In the genomic region with DNA sequence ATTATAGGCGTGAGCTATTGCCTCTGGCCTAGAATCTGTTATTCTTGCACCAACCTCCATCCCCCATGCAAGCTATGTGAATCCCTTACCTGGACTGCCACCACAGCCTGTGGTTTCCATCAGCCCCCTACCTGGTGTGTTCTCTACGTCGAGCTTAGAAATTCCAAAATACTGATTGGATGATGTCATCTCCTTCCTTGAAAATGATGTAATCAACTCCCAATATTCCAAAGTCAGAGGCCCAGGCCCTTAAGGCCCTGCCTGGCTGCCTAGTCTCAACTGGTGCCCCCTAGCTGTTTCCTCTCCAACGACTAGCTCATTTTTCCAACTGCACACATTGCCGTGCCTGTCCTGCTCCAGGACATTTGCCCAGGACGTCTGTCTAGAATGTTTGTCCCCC, we compare ENCODE assay signal across 26 cellular contexts. TPM values are rescaled to one million over a fixed set of nuclear protein-coding genes. Genes with fewer than 3 reads are reported as not detected.
DNase-seq lines count a peak whose midpoint lies in the region; ATAC-seq and TF ChIP-seq lines count a peak whose summit lies in the region.
"Had no signal": no experiment of that assay in that cellular context is flagged by ENCODE, and none has a peak within 500 bp of the region (broad histone marks: within the 10 kb centered on the region; RNA-seq: fewer than 3 reads in every experiment).

No MANE protein-coding gene starts in this region.

- H3K4me2 ChIP-seq in neural progenitor cell = no peak overlapping the region
- H3K4me2 ChIP-seq: hepatocyte had no signal

- no peaks in the 10 kb centered on the region for H3K79me2 ChIP-seq in neural progenitor cell (ENCODE audit: low read depth)
- H3K79me2 ChIP-seq: hepatocyte, parathyroid adenoma had no signal

- TF ChIP-seq CTCF in fibroblast of pulmonary artery (IDR thresholded peaks at IDR 0.05; ENCODE audit: low read length, missing control alignments) (no peak), neural progenitor cell (IDR thresholded peaks at IDR 0.05) (peak; percentile 11), A673 (conservative IDR thresholded peaks at IDR 0.05; ENCODE audit: low read depth, low read length) (no peak)

- no peaks in the 10 kb centered on the region for H4K20me1 ChIP-seq in neural progenitor cell (ENCODE audit: low read depth)

- CTCF ChIA-PET in A673 (lab: Charles Lee) = interaction anchor here (0.7 kb wide), 1 partner anchor 29 kb away, joined by 4 read pairs; no protein-coding TSS in a partner anchor

- ATAC-seq in HG03039 (IDR thresholded peaks at IDR 0.05; ENCODE audit: unreplicated experiment) = no peak
- ATAC-seq in HG02623 (IDR thresholded peaks at IDR 0.05; ENCODE audit: unreplicated experiment) = no peak
- ATAC-seq: activated CD8-positive, alpha-beta T cell treated with anti-CD3 and anti-CD28 coated beads, Interleukin-2, amount 10 ng/mL, durations not matched to agents 7 days and 5 days; activated naive CD8-positive, alpha-beta T cell treated with anti-CD3 and anti-CD28 coated beads, Interleukin-2, amount 50 U/mL, for 24 hours; activated T-cell treated with anti-CD3 and anti-CD28 coated beads, Interleukin-2, amount 50 U/mL, for 72 hours; GM12878; left lobe of liver; Right ventricle myocardium inferior had no signal

- H3K9me3 ChIP-seq in NT2/D1 (ENCODE audit: insufficient read depth, low read length) = no peaks in the 10 kb centered on the region
- no peaks in the 10 kb centered on the region for H3K9me3 ChIP-seq in neural progenitor cell (ENCODE audit: low read depth)
- H3K9me3 ChIP-seq in A673 (ENCODE audit: low read depth, low read length, poor library complexity, severe bottlenecking) = peaks cover 8% of the 10 kb centered on the region

- H3K9ac ChIP-seq in NT2/D1 (ENCODE audit: insufficient read length, low read depth) = no peak overlapping the region
- no peak overlapping the region for H3K9ac ChIP-seq in neural progenitor cell
- H3K9ac ChIP-seq: parathyroid adenoma had no signal

- peak; percentile 10 for DNase-seq in ELR (ENCODE audit: low read depth)
- peak; percentile 48 for DNase-seq in NT2/D1 (ENCODE audit: low read depth, low spot score)
- DNase-seq in fibroblast of pulmonary artery (ENCODE audit: low read depth) = peak; percentile 1
- peak; percentile 15 for DNase-seq in neural progenitor cell (ENCODE audit: low spot score)
- no peak for DNase-seq in NCI-H2171 treated with DMSO at 0.1 percent for 48 hours (lab: John Stamatoyannopoulos, UW)
- no peak for DNase-seq in A673 (ENCODE audit: low spot score)
- DNase-seq: activated CD8-positive, alpha-beta T cell treated with anti-CD3 and anti-CD28 coated beads, Interleukin-2, amount 10 ng/mL, durations not matched to agents 7 days and 5 days; activated naive CD8-positive, alpha-beta T cell treated with anti-CD3 and anti-CD28 coated beads, Interleukin-2, amount 50 U/mL, for 24 hours; activated T-cell treated with anti-CD3 and anti-CD28 coated beads, Interleukin-2, amount 50 U/mL, for 72 hours; AML-193; effector CD8-positive, alpha-beta T cell; GDM1; stimulated activated CD4-positive, alpha-beta T cell treated with anti-CD3 and anti-CD28 coated beads, Interleukin-4, amount 100 ng/mL, for 1 hour; substantia nigra; T-helper 1 cell had no signal

- no peak overlapping the region for H3K27ac Mint-ChIP-seq in neural progenitor cell
- H3K27ac Mint-ChIP-seq: activated CD8-positive, alpha-beta T cell treated with anti-CD3 and anti-CD28 coated beads, Interleukin-2, amount 10 ng/mL, durations not matched to agents 7 days and 5 days; activated naive CD8-positive, alpha-beta T cell treated with anti-CD3 and anti-CD28 coated beads, Interleukin-2, amount 50 U/mL, for 24 hours; activated T-cell treated with anti-CD3 and anti-CD28 coated beads, Interleukin-2, amount 50 U/mL, for 72 hours had no signal

- peaks cover 8% of the 10 kb centered on the region for H3K9me3 Mint-ChIP-seq in neural progenitor cell
- H3K9me3 Mint-ChIP-seq: activated naive CD8-positive, alpha-beta T cell treated with anti-CD3 and anti-CD28 coated beads, Interleukin-2, amount 50 U/mL, for 24 hours had no signal

- peaks cover 6% of the 10 kb centered on the region for H3K27me3 Mint-ChIP-seq in neural progenitor cell (ENCODE audit: insufficient read depth, low read depth)

- no peaks in the 10 kb centered on the region for H3F3A ChIP-seq in neural progenitor cell (ENCODE audit: low read depth)

- POLR2A ChIA-PET in A673 (lab: Charles Lee; ENCODE audit: low non-redundant PET) = no interaction called here

- H3K4me1 ChIP-seq in NT2/D1 (ENCODE audit: insufficient read depth, insufficient read length) = peaks cover 10% of the 10 kb centered on the region
- peaks cover 3% of the 10 kb centered on the region for H3K4me1 ChIP-seq in neural progenitor cell
- no peaks in the 10 kb centered on the region for H3K4me1 ChIP-seq in A673 (ENCODE audit: insufficient read depth, low read length, poor library complexity, severe bottlenecking)
- H3K4me1 ChIP-seq: parathyroid adenoma had no signal

- H3K4me3 Mint-ChIP-seq in neural progenitor cell = no peak overlapping the region
- H3K4me3 Mint-ChIP-seq: activated CD8-positive, alpha-beta T cell treated with anti-CD3 and anti-CD28 coated beads, Interleukin-2, amount 10 ng/mL, durations not matched to agents 7 days and 5 days; activated naive CD8-positive, alpha-beta T cell treated with anti-CD3 and anti-CD28 coated beads, Interleukin-2, amount 50 U/mL, for 24 hours; activated T-cell treated with anti-CD3 and anti-CD28 coated beads, Interleukin-2, amount 50 U/mL, for 72 hours had no signal

- H3K27me3 ChIP-seq in NT2/D1 (ENCODE audit: insufficient read depth, insufficient read length) (no peaks in the 10 kb centered on the region), neural progenitor cell (no peaks in the 10 kb centered on the region), A673 (replicated peaks; ENCODE audit: insufficient read depth, low read depth, low read length, poor library complexity) (peaks cover 61% of the 10 kb centered on the region)
- H3K27me3 ChIP-seq: hepatocyte had no signal

- H3K36me3 Mint-ChIP-seq in neural progenitor cell = peaks cover 2% of the 10 kb centered on the region

- no TSS peak for BruUV-seq in A673 (replicated peaks; lab: Mats Ljungman, UMichigan)

- H2AFZ ChIP-seq in neural progenitor cell (replicated peaks) = no peak overlapping the region
- H2AFZ ChIP-seq: hepatocyte, parathyroid adenoma had no signal

- H3K36me3 ChIP-seq in NT2/D1 (ENCODE audit: insufficient read depth, insufficient read length, low read length) (no peaks in the 10 kb centered on the region), neural progenitor cell (no peaks in the 10 kb centered on the region), A673 (ENCODE audit: insufficient read depth, low read length, poor library complexity, severe bottlenecking) (no peaks in the 10 kb centered on the region)

- H3K4me3 ChIP-seq in NT2/D1 (ENCODE audit: insufficient read length, low read depth) (no peak overlapping the region), fibroblast of pulmonary artery (replicated peaks; ENCODE audit: low read depth, low read length) (no peak overlapping the region), neural progenitor cell (no peak overlapping the region), A673 (ENCODE audit: low read depth, low read length, poor library complexity, severe bottlenecking) (no peak overlapping the region)
- H3K4me3 ChIP-seq: GM12878, hepatocyte had no signal

- intact Hi-C loops in A673 (cut with micrococcal nuclease; ENCODE audit: unreplicated experiment) = no loop called here

- no peak overlapping the region for H3K27ac ChIP-seq in neural progenitor cell
- H3K27ac ChIP-seq in A673 (ENCODE audit: low read depth, low read length, poor library complexity, severe bottlenecking) = no peak overlapping the region
- H3K27ac ChIP-seq: hepatocyte, parathyroid adenoma had no signal

- peaks cover 26% of the 10 kb centered on the region for H3K4me1 Mint-ChIP-seq in neural progenitor cell
- H3K4me1 Mint-ChIP-seq: activated naive CD8-positive, alpha-beta T cell treated with anti-CD3 and anti-CD28 coated beads, Interleukin-2, amount 50 U/mL, for 24 hours had no signal

RNA-seq across cellular contexts. Expression of a gene that starts 41.3 kb away (rescaled TPM):
- total RNA-seq in neural progenitor cell (ENCODE audit: low replicate concordance) (0.46 TPM in 1 of 2 replicates, not detected in the other), A673 (2021) (not detected in 2 replicates)
- total RNA-seq: activated CD8-positive, alpha-beta T cell treated with anti-CD3 and anti-CD28 coated beads, Interleukin-2, amount 10 ng/mL, durations not matched to agents 7 days and 5 days; activated T-cell treated with anti-CD3 and anti-CD28 coated beads, Interleukin-2, amount 50 U/mL, for 72 hours; cardiac septum; fibroblast of lung; GM12878; hepatocyte; left lobe of liver; Right ventricle myocardium inferior; skeletal muscle tissue had no signal

RNA-seq across cellular contexts. Expression of a gene that starts 54.7 kb away (rescaled TPM):
- total RNA-seq in neural progenitor cell (ENCODE audit: low replicate concordance) = not detected in 2 replicates
- not detected in 2 replicates for total RNA-seq in A673 (2021)
- total RNA-seq: activated CD8-positive, alpha-beta T cell treated with anti-CD3 and anti-CD28 coated beads, Interleukin-2, amount 10 ng/mL, durations not matched to agents 7 days and 5 days; activated T-cell treated with anti-CD3 and anti-CD28 coated beads, Interleukin-2, amount 50 U/mL, for 72 hours; fibroblast of lung; GM12878; hepatocyte; left lobe of liver; LHCN-M2 had no signal

Comparison
In these comparisons a context has a peak if more than half of its experiments do, and no peak if none do; other contexts are left out.
1. DNase-seq: peak in ELR (single experiment), NT2/D1 (single experiment), fibroblast of pulmonary artery (single experiment) and neural progenitor cell (single experiment); none in NCI-H2171 treated with DMSO at 0.1 percent for 48 hours (single experiment) and A673 (single experiment).